Comparison of ENCODE assay signal across 1 cellular context in genomic region chr19:50050406-50051223, GRCh38.
TF ChIP-seq lines count a peak whose summit lies in the region.

No MANE protein-coding gene starts in this region.

TF ChIP-seq in K562, 482 proteins besides CTCF, POLR2A, EP300 and RAD21 (continued from another document and continues in another):
- TF ChIP-seq ARID4B (CRISPR knock-in tag; IDR thresholded peaks at IDR 0.05) = peak; percentile 47; the same call in 1 of the 2 replicates
- TF ChIP-seq HNRNPLL (IDR thresholded peaks at IDR 0.05; ENCODE audit: low read depth, low read length, poor library complexity, severe bottlenecking) = peak; percentile 66
- TF ChIP-seq MXI1 (IDR thresholded peaks at IDR 0.05; ENCODE audit: low read depth, low read length) = peak; percentile 97
- TF ChIP-seq AFF1 (IDR thresholded peaks at IDR 0.05; ENCODE audit: low read depth in 1 of 2, partially characterized antibody in 2 of 2) = peak in 1 of 2 experiments; percentile 56
- 0 out of 2 replicates have a peak, but pooled peaks have one; percentile 20 for TF ChIP-seq GABPA (tag; conservative IDR thresholded peaks at IDR 0.05; ENCODE audit: low read depth)
- TF ChIP-seq IRF1 (CRISPR knock-in tag; IDR thresholded peaks at IDR 0.05; ENCODE audit: borderline replicate concordance) = no peak
- peak in 1 of 2 experiments; percentile 89; a peak in 2 of 4 replicates for TF ChIP-seq CSDE1 (IDR thresholded peaks at IDR 0.05)
- TF ChIP-seq ZNF316 (IDR thresholded peaks at IDR 0.05) = peak; percentile 64
- TF ChIP-seq FOXK1 (CRISPR knock-in tag; IDR thresholded peaks at IDR 0.05; ENCODE audit: borderline replicate concordance) = no peak
- TF ChIP-seq KLF1 (tag; IDR thresholded peaks at IDR 0.05) = 0 out of 2 replicates have a peak, but pooled peaks have one; percentile 35
- peak; percentile 47; the same call in 1 of the 2 replicates for TF ChIP-seq ELF1 (tag; IDR thresholded peaks at IDR 0.05)
- no peak for TF ChIP-seq KAT2B (IDR thresholded peaks at IDR 0.05; ENCODE audit: low read depth, low read length)
- peak in 1 of 3 experiments; percentile 6 for TF ChIP-seq YY1 (IDR thresholded peaks at IDR 0.05; ENCODE audit: borderline replicate concordance in 1 of 3, control insufficient read depth in 1 of 3, extremely low read depth in 1 of 3, insufficient read depth in 3 of 3, insufficient read length in 1 of 3, insufficient replicate concordance in 2 of 3, low read depth in 1 of 3, low read length in 2 of 3)
- TF ChIP-seq ZNF143 (CRISPR knock-in tag; IDR thresholded peaks at IDR 0.05) = peak; percentile 69
- peak; percentile 98 for TF ChIP-seq RFX1 (IDR thresholded peaks at IDR 0.05)
- TF ChIP-seq BMI1 (IDR thresholded peaks at IDR 0.05; ENCODE audit: low read length) = peak; percentile 94
- peak; percentile 72 for TF ChIP-seq HCFC1 (IDR thresholded peaks at IDR 0.05; ENCODE audit: low read depth, low read length)
- peak; percentile 84 to 89; a peak in 2 of 4 replicates for TF ChIP-seq SIN3A (IDR thresholded peaks at IDR 0.05; ENCODE audit: borderline replicate concordance in 2 of 2, control insufficient read depth in 1 of 2, low read depth in 2 of 2, low read length in 2 of 2)
- no peak for TF ChIP-seq SLC30A9 (CRISPR knock-in tag; IDR thresholded peaks at IDR 0.05)
- TF ChIP-seq FOXJ2 (tag; IDR thresholded peaks at IDR 0.05) = peak; percentile 94
- TF ChIP-seq LCOR (CRISPR knock-in tag; IDR thresholded peaks at IDR 0.05) = 0 out of 2 replicates have a peak, but pooled peaks have one; percentile 51
- TF ChIP-seq ZBTB40 (IDR thresholded peaks at IDR 0.05) = peak; percentile 34; the same call in 1 of the 2 replicates
- TF ChIP-seq ZBTB40 (CRISPR knock-in tag; IDR thresholded peaks at IDR 0.05) = no peak
- TF ChIP-seq E2F1 (CRISPR knock-in tag; IDR thresholded peaks at IDR 0.05) = no peak
- no peak for TF ChIP-seq MBD2 (IDR thresholded peaks at IDR 0.05; ENCODE audit: borderline replicate concordance, low read depth)
- TF ChIP-seq THAP7 (CRISPR knock-in tag; IDR thresholded peaks at IDR 0.05) = no peak
- peak; percentile 59; the same call in 1 of the 2 replicates for TF ChIP-seq SAFB (IDR thresholded peaks at IDR 0.05; ENCODE audit: borderline replicate concordance, low read depth, low read length)
- peak in 1 of 2 experiments; percentile 44 for TF ChIP-seq E2F6 (IDR thresholded peaks at IDR 0.05; ENCODE audit: borderline replicate concordance in 1 of 2, extremely low read depth in 1 of 2, insufficient read depth in 1 of 2, insufficient read length in 1 of 2, low read depth in 1 of 2, low read length in 1 of 2, poor library complexity in 1 of 2, severe bottlenecking in 1 of 2)
- TF ChIP-seq ZFX (CRISPR knock-in tag; IDR thresholded peaks at IDR 0.05) = peak; percentile 36; the same call in 1 of the 2 replicates
- 0 out of 2 replicates have a peak, but pooled peaks have one; percentile 12 for TF ChIP-seq RBFOX2 (IDR thresholded peaks at IDR 0.05; ENCODE audit: low read depth, low read length)
- TF ChIP-seq ZBTB2 (IDR thresholded peaks at IDR 0.05) = 0 out of 2 replicates have a peak, but pooled peaks have one; percentile 12
- TF ChIP-seq CTBP1 (IDR thresholded peaks at IDR 0.05; ENCODE audit: borderline replicate concordance) = peak; percentile 57; the same call in 1 of the 2 replicates
- TF ChIP-seq MEIS2 (IDR thresholded peaks at IDR 0.05; ENCODE audit: partially characterized antibody) = peak; percentile 36
